8 cellular contexts compared by ENCODE assay signal in the genomic region with DNA sequence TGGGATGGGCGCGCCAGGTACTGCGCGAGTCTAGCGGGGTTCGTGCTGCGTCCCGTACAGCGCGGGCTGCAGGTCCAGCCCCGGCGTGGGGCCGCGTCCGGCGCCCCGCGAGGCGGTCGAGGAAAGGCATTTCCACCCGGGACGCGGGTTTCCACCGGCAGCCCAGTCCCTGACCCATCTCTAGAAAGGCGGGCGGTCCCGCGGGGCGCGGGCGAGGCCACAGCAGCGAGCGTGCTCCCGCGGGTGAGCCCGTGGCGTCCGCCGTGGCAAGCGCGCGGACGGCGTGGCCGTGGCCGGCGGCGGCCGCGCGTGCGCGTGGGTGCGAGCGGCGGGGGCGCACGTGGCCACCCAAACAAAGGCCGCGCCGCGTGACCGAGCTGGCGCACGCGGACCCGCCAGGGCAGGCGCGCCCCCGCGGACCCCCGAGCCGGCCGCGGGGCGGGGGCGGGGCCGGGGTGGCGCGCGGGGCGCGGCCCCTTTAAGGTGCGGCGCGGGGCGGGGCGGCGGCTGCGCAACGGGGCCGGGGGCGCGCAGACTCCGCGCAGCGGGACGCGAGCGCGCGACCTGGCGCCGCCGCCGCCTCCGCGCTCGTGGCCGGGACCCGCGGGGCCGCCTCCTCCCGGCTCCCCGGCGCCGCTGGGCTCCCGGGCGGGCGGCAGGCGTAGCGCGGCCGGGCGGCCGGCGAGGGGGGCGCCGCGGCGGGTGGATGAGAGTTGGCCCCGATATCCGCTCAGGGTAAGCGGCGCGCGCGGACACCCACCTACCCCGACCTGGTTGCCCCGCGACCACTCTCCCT. TPM values are rescaled to one million over a fixed set of nuclear protein-coding genes. Genes with fewer than 3 reads are reported as not detected.
DNase-seq lines count a peak whose midpoint lies in the region; ATAC-seq and TF ChIP-seq lines count a peak whose summit lies in the region.

No MANE protein-coding gene starts in this region.

- peaks cover 43% of the 10 kb centered on the region for H3K4me1 Mint-ChIP-seq in activated T-helper 2 cell treated with anti-CD3 and anti-CD28 coated beads, Interferon-gamma antibody, Interleukin-2, Interleukin-4, amounts not matched to agents 10 μg/mL and 5 μg/mL and 100 μg/mL, durations not matched to agents 14 hours and 24 hours and 36 hours (ENCODE audit: low read depth)

- intact Hi-C loops in activated T-helper 2 cell treated with anti-CD3 and anti-CD28 coated beads, Interferon-gamma antibody, Interleukin-2, Interleukin-4, amounts not matched to agents 10 μg/mL and 5 μg/mL and 100 μg/mL, durations not matched to agents 14 hours and 24 hours and 36 hours (cut with micrococcal nuclease) = loop anchor here (5.0 kb wide), 3 partner anchors 36 to 96 kb away; no protein-coding TSS in a partner anchor
- intact Hi-C loops in uterus (cut with DNase I; ENCODE audit: low total_unique reads) = no loop called here

- peaks cover 7% of the 10 kb centered on the region for H3K9me3 Mint-ChIP-seq in activated T-helper 2 cell treated with anti-CD3 and anti-CD28 coated beads, Interferon-gamma antibody, Interleukin-2, Interleukin-4, amounts not matched to agents 10 μg/mL and 5 μg/mL and 100 μg/mL, durations not matched to agents 14 hours and 24 hours and 36 hours

- H3K27ac ChIP-seq in BLaER1 (peak overlapping the region; percentile 95), OCI-LY3 (ENCODE audit: low read length) (no peak overlapping the region), osteoblast (ENCODE audit: low read depth, low read length) (no peak overlapping the region), uterus (peak overlapping the region in 1 of 2 donors; percentile 72)

- H3K36me3 ChIP-seq in BLaER1 = no peaks in the 10 kb centered on the region
- H3K36me3 ChIP-seq in OCI-LY3 (replicated peaks; ENCODE audit: low read depth, low read length) = peaks cover 6% of the 10 kb centered on the region
- no peaks in the 10 kb centered on the region for H3K36me3 ChIP-seq in osteoblast (ENCODE audit: insufficient read depth, low read length)
- no peaks in the 10 kb centered on the region for H3K36me3 ChIP-seq in uterus

- TF ChIP-seq POLR2A in uterus (IDR thresholded peaks at IDR 0.05) = no peak

- H3K4me1 ChIP-seq in BLaER1 (peaks cover 70% of the 10 kb centered on the region), OCI-LY3 (ENCODE audit: low read length) (peaks cover 21% of the 10 kb centered on the region), osteoblast (ENCODE audit: insufficient read depth, low read length) (peaks cover 7% of the 10 kb centered on the region), uterus (peaks cover 0 to 6% of the 10 kb centered on the region in 2 donors)

- ATAC-seq in GM19468 (IDR thresholded peaks at IDR 0.05; ENCODE audit: extremely low read depth, unreplicated experiment) (peak; percentile 35), GM18861 (IDR thresholded peaks at IDR 0.05; ENCODE audit: unreplicated experiment) (no peak)

- peak; percentile 52 for DNase-seq in activated T-helper 2 cell treated with anti-CD3 and anti-CD28 coated beads, Interferon-gamma antibody, Interleukin-2, Interleukin-4, amounts not matched to agents 10 μg/mL and 5 μg/mL and 100 μg/mL, durations not matched to agents 14 hours and 24 hours and 36 hours (ENCODE audit: low spot score)
- DNase-seq in fibroblast of villous mesenchyme (ENCODE audit: low read depth) = peak; percentile 43
- peak; percentile 99 for DNase-seq in osteoblast (ENCODE audit: insufficient read length, low spot score, missing footprints)
- peak in 1 of 2 donors; percentile 53 for DNase-seq in uterus

- TF ChIP-seq CTCF in OCI-LY3 (IDR thresholded peaks at IDR 0.05; ENCODE audit: low read depth, low read length) (no peak), fibroblast of villous mesenchyme (IDR thresholded peaks at IDR 0.05; ENCODE audit: insufficient read depth, low read depth, low read length) (no peak), osteoblast (IDR thresholded peaks at IDR 0.05; ENCODE audit: extremely low read depth, low read depth, low read length) (no peak), uterus (IDR thresholded peaks at IDR 0.05) (no peak)

- H2AFZ ChIP-seq in OCI-LY3 (ENCODE audit: low read depth, low read length) (peak overlapping the region; percentile 43; the same call in 1 of the 2 replicates), osteoblast (ENCODE audit: low read length) (peak overlapping the region; percentile 74)

- peak overlapping the region; percentile 100 for H3K4me2 ChIP-seq in BLaER1
- peak overlapping the region; percentile 76 for H3K4me2 ChIP-seq in OCI-LY3 (ENCODE audit: low read length)
- peak overlapping the region; percentile 79 for H3K4me2 ChIP-seq in osteoblast (ENCODE audit: insufficient read depth, low read length)

- peaks cover 44% of the 10 kb centered on the region for H3K79me2 ChIP-seq in OCI-LY3 (ENCODE audit: low read length)
- peaks cover 24% of the 10 kb centered on the region for H3K79me2 ChIP-seq in osteoblast (ENCODE audit: insufficient read depth, low read length)

- H3K9ac ChIP-seq in BLaER1 (peak overlapping the region; percentile 94), OCI-LY3 (ENCODE audit: low read length) (peak overlapping the region; percentile 82)

- peak overlapping the region; percentile 82 for H3K27ac Mint-ChIP-seq in activated T-helper 2 cell treated with anti-CD3 and anti-CD28 coated beads, Interferon-gamma antibody, Interleukin-2, Interleukin-4, amounts not matched to agents 10 μg/mL and 5 μg/mL and 100 μg/mL, durations not matched to agents 14 hours and 24 hours and 36 hours

- no peaks in the 10 kb centered on the region for H3K27me3 ChIP-seq in BLaER1
- no peaks in the 10 kb centered on the region for H3K27me3 ChIP-seq in OCI-LY3 (ENCODE audit: low read depth, low read length)
- H3K27me3 ChIP-seq in osteoblast (ENCODE audit: insufficient read depth, low read length) = peaks cover 3% of the 10 kb centered on the region
- H3K27me3 ChIP-seq in uterus = no peaks in the 10 kb centered on the region

- H3K4me3 Mint-ChIP-seq in activated T-helper 2 cell treated with anti-CD3 and anti-CD28 coated beads, Interferon-gamma antibody, Interleukin-2, Interleukin-4, amounts not matched to agents 10 μg/mL and 5 μg/mL and 100 μg/mL, durations not matched to agents 14 hours and 24 hours and 36 hours (ENCODE audit: low read depth) = peak overlapping the region; percentile 82

- H3K9me3 ChIP-seq in BLaER1 (peaks cover 12% of the 10 kb centered on the region), OCI-LY3 (ENCODE audit: insufficient read depth, low read length) (0 out of 2 replicates have a peak, but pooled peaks cover 7% of the 10 kb centered on the region), osteoblast (ENCODE audit: low read depth, low read length) (peaks cover 5% of the 10 kb centered on the region), uterus (no peaks in the 10 kb centered on the region)

- H3K4me3 ChIP-seq in BLaER1 (peak overlapping the region; percentile 96), OCI-LY3 (ENCODE audit: low read length) (peak overlapping the region; percentile 91), fibroblast of villous mesenchyme (ENCODE audit: low read depth, low read length) (peak overlapping the region; percentile 70), osteoblast (ENCODE audit: insufficient read depth, low read length) (peak overlapping the region; percentile 76), uterus (peak overlapping the region; percentile 53 to 61)

- H4K20me1 ChIP-seq in BLaER1 = peaks cover 41% of the 10 kb centered on the region
- peaks cover 26% of the 10 kb centered on the region for H4K20me1 ChIP-seq in OCI-LY3 (ENCODE audit: insufficient read depth, low read length)
- peaks cover 27% of the 10 kb centered on the region for H4K20me1 ChIP-seq in osteoblast (ENCODE audit: insufficient read depth, low read length)

- peaks cover 4% of the 10 kb centered on the region for H3K36me3 Mint-ChIP-seq in activated T-helper 2 cell treated with anti-CD3 and anti-CD28 coated beads, Interferon-gamma antibody, Interleukin-2, Interleukin-4, amounts not matched to agents 10 μg/mL and 5 μg/mL and 100 μg/mL, durations not matched to agents 14 hours and 24 hours and 36 hours (ENCODE audit: low read depth)

- no peaks in the 10 kb centered on the region for H3K27me3 Mint-ChIP-seq in activated T-helper 2 cell treated with anti-CD3 and anti-CD28 coated beads, Interferon-gamma antibody, Interleukin-2, Interleukin-4, amounts not matched to agents 10 μg/mL and 5 μg/mL and 100 μg/mL, durations not matched to agents 14 hours and 24 hours and 36 hours (ENCODE audit: low read depth)

RNA-seq across cellular contexts. Expression of gene CELSR1, which starts 39.3 kb away (rescaled TPM):
- 0.30 and 0.41 TPM in 2 replicates for total RNA-seq in activated T-helper 2 cell treated with anti-CD3 and anti-CD28 coated beads, Interferon-gamma antibody, Interleukin-2, Interleukin-4, amounts not matched to agents 10 μg/mL and 5 μg/mL and 100 μg/mL, durations not matched to agents 14 hours and 24 hours and 36 hours
- 0.64 and 1.7 TPM in 2 replicates for total RNA-seq in fibroblast of villous mesenchyme
- total RNA-seq in osteoblast = 2.7 and 3.6 TPM in 2 replicates
- total RNA-seq in uterus = 10 to 100 TPM in 1 of 4 donors, 1 to 10 TPM in 3; 1.5 to 15.8 (median 8.4) TPM

RNA-seq across cellular contexts. Expression of gene GRAMD4, which starts 43.4 kb away (rescaled TPM):
- total RNA-seq in activated T-helper 2 cell treated with anti-CD3 and anti-CD28 coated beads, Interferon-gamma antibody, Interleukin-2, Interleukin-4, amounts not matched to agents 10 μg/mL and 5 μg/mL and 100 μg/mL, durations not matched to agents 14 hours and 24 hours and 36 hours = 90.8 and 91.6 TPM in 2 replicates
- total RNA-seq in fibroblast of villous mesenchyme = 8.7 and 18.1 TPM in 2 replicates
- total RNA-seq in osteoblast = 16.8 and 17.0 TPM in 2 replicates
- total RNA-seq in uterus = 10 to 100 TPM in 3 of 4 donors, 1 to 10 TPM in 1; 5.6 to 37.0 (median 15.2) TPM
